ENCODE assay signal across 8 cellular contexts in the genomic region with DNA sequence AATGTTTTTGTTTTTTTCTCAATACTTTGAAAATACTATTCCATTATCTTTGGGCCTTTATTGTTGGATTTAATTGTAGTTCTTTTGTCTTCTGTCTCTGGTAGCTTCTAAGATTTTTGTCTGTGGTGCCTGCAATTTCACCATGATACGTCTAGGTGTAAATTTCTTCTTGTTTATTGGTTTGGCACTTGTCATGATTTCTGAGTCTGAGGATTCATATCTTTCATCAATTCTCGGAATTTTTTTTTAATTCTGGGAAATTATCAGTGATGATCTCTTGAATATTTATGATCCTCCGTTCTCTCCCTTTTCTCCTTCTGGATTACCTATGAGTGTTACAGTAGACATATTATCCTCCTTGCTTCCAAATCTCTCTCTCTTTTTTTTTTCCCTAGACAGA. TPM values are rescaled to one million over a fixed set of nuclear protein-coding genes. Genes with fewer than 3 reads are reported as not detected.
"Had no signal": no experiment of that assay in that cellular context is flagged by ENCODE, and none has a peak within 500 bp of the region (broad histone marks: within the 10 kb centered on the region; RNA-seq: fewer than 3 reads in every experiment).

No MANE protein-coding gene starts in this region.

- H3K4me3 Mint-ChIP-seq: IgD-negative memory B cell had no signal

- FAIRE-seq: HepG2, HTR-8/SVneo, K562 had no signal

- H3K9me3 Mint-ChIP-seq: IgD-negative memory B cell had no signal

- ATAC-seq: HepG2, K562 had no signal

- H3K27ac ChIP-seq: HL-60 had no signal

- H3K4me3 ChIP-seq: K562 had no signal

- H3K36me3 Mint-ChIP-seq: IgD-negative memory B cell had no signal

- DNase-seq: IMR-90, KBM-7 had no signal

- H3K27ac Mint-ChIP-seq: IgD-negative memory B cell had no signal

RNA-seq across cellular contexts. Expression of a gene that starts 47.0 kb away (rescaled TPM):
- total RNA-seq: HT-29 had no signal
- polyA plus RNA-seq: HepG2 had no signal
